Comparison of ENCODE assay signal across 1 cellular context in genomic region chr7:92603089-92603445, GRCh38.
TF ChIP-seq lines count a peak whose summit lies in the region.

No MANE protein-coding gene starts in this region.

TF ChIP-seq in HepG2, 621 proteins besides CTCF, POLR2A, EP300 and RAD21:
- TF ChIP-seq POLR2AphosphoS5 (IDR thresholded peaks at IDR 0.05; ENCODE audit: low read depth, low read length) (peak; percentile 51), MBD4 (IDR thresholded peaks at IDR 0.05; ENCODE audit: borderline replicate concordance, low read length) (0 out of 2 replicates have a peak, but pooled peaks have one; percentile 43), ZMYM2 (CRISPR knock-in tag; IDR thresholded peaks at IDR 0.05) (no peak), RERE (CRISPR knock-in tag; IDR thresholded peaks at IDR 0.05; ENCODE audit: low read depth) (no peak), SSRP1 (CRISPR knock-in tag; IDR thresholded peaks at IDR 0.05) (peak; percentile 69; the same call in 1 of the 2 replicates), POLR2AphosphoS2 (IDR thresholded peaks at IDR 0.05; ENCODE audit: low read depth, low read length) (0 out of 2 replicates have a peak, but pooled peaks have one; percentile 53), CREB1 (IDR thresholded peaks at IDR 0.05) (peak; percentile 60), CREB1 (CRISPR knock-in tag; IDR thresholded peaks at IDR 0.05) (no peak)
